8 cellular contexts compared by ENCODE assay signal in genomic region chr16:58733671-58734458, GRCh38. TPM values are rescaled to one million over a fixed set of nuclear protein-coding genes. Genes with fewer than 3 reads are reported as not detected.
A peak's percentile ranks its signal among the peaks of the same experiment; 100 is the strongest.
DNase-seq lines count a peak whose midpoint lies in the region; ATAC-seq and TF ChIP-seq lines count a peak whose summit lies in the region.

GOT2 (minus strand) TSS chr16:58734316; CDS start chr16:58734228, 88 bp downstream.

- TF ChIP-seq CTCF in AG04449 (IDR thresholded peaks at IDR 0.05; ENCODE audit: insufficient read depth, low read length, missing control alignments) (peak; percentile 99), WTC11 (IDR thresholded peaks at IDR 0.05) (peak; percentile 32; the same call in 1 of the 2 replicates)

- peak; percentile 94 for ATAC-seq in GM18867 (IDR thresholded peaks at IDR 0.05; ENCODE audit: unreplicated experiment)
- peak; percentile 93 for ATAC-seq in HG03103 (IDR thresholded peaks at IDR 0.05; ENCODE audit: low read depth, unreplicated experiment)
- peak; percentile 95 for ATAC-seq in WTC11

- H3K4me1 Mint-ChIP-seq in WTC11, result peaks cover 29% of the 10 kb centered on the region

- no peaks in the 10 kb centered on the region for H3K27me3 Mint-ChIP-seq in WTC11 (ENCODE audit: low read depth)

- no peaks in the 10 kb centered on the region for H3K36me3 Mint-ChIP-seq in WTC11

- H3K4me3 ChIP-seq in AG04449 (ENCODE audit: low read depth, low read length), result peak within 1 kb of the TSS; percentile 86

- peak within 1 kb of the TSS; percentile 100 for H3K4me3 Mint-ChIP-seq in WTC11

- CTCF ChIA-PET in AG04449 (lab: Yijun Ruan, JAX), result interaction anchor here (0.7 to 2.0 kb wide), 5 partner anchors 9 to 77 kb away, joined by 3 to 13 read pairs (median 3); no protein-coding TSS in a partner anchor
- CTCF ChIA-PET in WTC11 (lab: Charles Lee), result interaction anchor here (0.6 to 5.1 kb wide), 6 partner anchors 9 to 122 kb away, joined by 3 to 40 read pairs (median 4); partner anchors contain the start of gene SLC38A7

- H3K27ac Mint-ChIP-seq in WTC11, result peak within 1 kb of the TSS; percentile 97

- no peaks in the 10 kb centered on the region for H3K9me3 Mint-ChIP-seq in WTC11

- H3K27ac ChIP-seq in caudate nucleus (ENCODE audit: low read depth, low read length), result peak within 1 kb of the TSS; percentile 48

- DNase-seq in AG04449 (ENCODE audit: low read depth, low spot score), result no peak
- DNase-seq in NCI-H2171 treated with DMSO at 0.1 percent for 48 hours (lab: John Stamatoyannopoulos, UW), result peak; percentile 85
- DNase-seq in WTC11 (ENCODE audit: low spot score), result peak; percentile 83
- DNase-seq in caudate nucleus (lab: John Stamatoyannopoulos, UW), result peak in 59 of 61 donors; percentile 19 to 88 (median 71)
- peak; percentile 96 for DNase-seq in islet precursor cell
- DNase-seq in stimulated activated CD4-positive, alpha-beta T cell treated with anti-CD3 and anti-CD28 coated beads, Interleukin-12 subunit alpha, Interleukin-12 subunit beta, amount 100 ng/mL, for 48 hours (ENCODE audit: low read depth in 2 of 3, low spot score in 1 of 3), result peak; percentile 65 to 77 (median 71)

- POLR2A ChIA-PET in AG04449 (lab: Yijun Ruan, JAX), result interaction anchor here (1.4 kb wide), 1 partner anchor 49 kb away, joined by 4 read pairs; the partner anchor contains the start of gene SLC38A7
- POLR2A ChIA-PET in WTC11 (lab: Charles Lee), result interaction anchor here (0.6 to 1.0 kb wide), 2 partner anchors 81 to 107 kb away, joined by 3 to 4 read pairs; no protein-coding TSS in a partner anchor

TF ChIP-seq in WTC11, 78 proteins besides CTCF, POLR2A, EP300 and RAD21 (continues in another document):
- TF ChIP-seq TP53 (CRISPR knock-in tag; IDR thresholded peaks at IDR 0.05) (peak; percentile 92), NR1H2 (CRISPR knock-in tag; IDR thresholded peaks at IDR 0.05) (no peak), ZNF219 (CRISPR knock-in tag; IDR thresholded peaks at IDR 0.05; ENCODE audit: borderline replicate concordance) (no peak; the same call in 1 of the 2 replicates), RELA (CRISPR knock-in tag; IDR thresholded peaks at IDR 0.05; ENCODE audit: borderline replicate concordance) (0 out of 2 replicates have a peak, but pooled peaks have one; percentile 28), USF1 (CRISPR knock-in tag; IDR thresholded peaks at IDR 0.05) (peak; percentile 34; the same call in 1 of the 2 replicates), MLX (CRISPR knock-in tag; IDR thresholded peaks at IDR 0.05) (no peak), ZNF512 (CRISPR knock-in tag; IDR thresholded peaks at IDR 0.05; ENCODE audit: borderline replicate concordance) (no peak), CDX4 (CRISPR knock-in tag; IDR thresholded peaks at IDR 0.05; ENCODE audit: borderline replicate concordance) (no peak), GABPB1 (CRISPR knock-in tag; IDR thresholded peaks at IDR 0.05) (peak; percentile 88), JAZF1 (CRISPR knock-in tag; IDR thresholded peaks at IDR 0.05) (no peak), NFE2L1 (CRISPR knock-in tag; IDR thresholded peaks at IDR 0.05) (peak; percentile 33; the same call in 1 of the 2 replicates), NR3C1 (CRISPR knock-in tag; conservative IDR thresholded peaks at IDR 0.05; ENCODE audit: low read depth) (no peak), ZNF396 (CRISPR knock-in tag; IDR thresholded peaks at IDR 0.05; ENCODE audit: borderline replicate concordance) (no peak), CBFB (CRISPR knock-in tag; IDR thresholded peaks at IDR 0.05; ENCODE audit: low read depth) (no peak; the same call in 1 of the 2 replicates), PRRX2 (CRISPR knock-in tag; IDR thresholded peaks at IDR 0.05) (no peak)
- TF ChIP-seq, protein P1, sequence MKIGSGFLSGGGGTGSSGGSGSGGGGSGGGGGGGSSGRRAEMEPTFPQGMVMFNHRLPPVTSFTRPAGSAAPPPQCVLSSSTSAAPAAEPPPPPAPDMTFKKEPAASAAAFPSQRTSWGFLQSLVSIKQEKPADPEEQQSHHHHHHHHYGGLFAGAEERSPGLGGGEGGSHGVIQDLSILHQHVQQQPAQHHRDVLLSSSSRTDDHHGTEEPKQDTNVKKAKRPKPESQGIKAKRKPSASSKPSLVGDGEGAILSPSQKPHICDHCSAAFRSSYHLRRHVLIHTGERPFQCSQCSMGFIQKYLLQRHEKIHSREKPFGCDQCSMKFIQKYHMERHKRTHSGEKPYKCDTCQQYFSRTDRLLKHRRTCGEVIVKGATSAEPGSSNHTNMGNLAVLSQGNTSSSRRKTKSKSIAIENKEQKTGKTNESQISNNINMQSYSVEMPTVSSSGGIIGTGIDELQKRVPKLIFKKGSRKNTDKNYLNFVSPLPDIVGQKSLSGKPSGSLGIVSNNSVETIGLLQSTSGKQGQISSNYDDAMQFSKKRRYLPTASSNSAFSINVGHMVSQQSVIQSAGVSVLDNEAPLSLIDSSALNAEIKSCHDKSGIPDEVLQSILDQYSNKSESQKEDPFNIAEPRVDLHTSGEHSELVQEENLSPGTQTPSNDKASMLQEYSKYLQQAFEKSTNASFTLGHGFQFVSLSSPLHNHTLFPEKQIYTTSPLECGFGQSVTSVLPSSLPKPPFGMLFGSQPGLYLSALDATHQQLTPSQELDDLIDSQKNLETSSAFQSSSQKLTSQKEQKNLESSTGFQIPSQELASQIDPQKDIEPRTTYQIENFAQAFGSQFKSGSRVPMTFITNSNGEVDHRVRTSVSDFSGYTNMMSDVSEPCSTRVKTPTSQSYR (CRISPR knock-in tag; IDR thresholded peaks at IDR 0.05), result peak; percentile 75
- TF ChIP-seq, protein P2, sequence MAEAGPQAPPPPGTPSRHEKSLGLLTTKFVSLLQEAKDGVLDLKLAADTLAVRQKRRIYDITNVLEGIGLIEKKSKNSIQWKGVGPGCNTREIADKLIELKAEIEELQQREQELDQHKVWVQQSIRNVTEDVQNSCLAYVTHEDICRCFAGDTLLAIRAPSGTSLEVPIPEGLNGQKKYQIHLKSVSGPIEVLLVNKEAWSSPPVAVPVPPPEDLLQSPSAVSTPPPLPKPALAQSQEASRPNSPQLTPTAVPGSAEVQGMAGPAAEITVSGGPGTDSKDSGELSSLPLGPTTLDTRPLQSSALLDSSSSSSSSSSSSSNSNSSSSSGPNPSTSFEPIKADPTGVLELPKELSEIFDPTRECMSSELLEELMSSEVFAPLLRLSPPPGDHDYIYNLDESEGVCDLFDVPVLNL (CRISPR knock-in tag; IDR thresholded peaks at IDR 0.05; ENCODE audit: borderline replicate concordance, low read depth), result peak; percentile 43; the same call in 1 of the 2 replicates

RNA-seq across cellular contexts. Expression of gene GOT2, which starts in this region (rescaled TPM):
- total RNA-seq in WTC11 (2021), result 180 to 192 TPM (median 185 TPM) in 3 replicates
